8 cellular contexts compared by ENCODE assay signal in genomic region chr14:25132734-25133422, GRCh38.
A peak's percentile ranks its signal among the peaks of the same experiment; 100 is the strongest.
DNase-seq lines count a peak whose midpoint lies in the region; ATAC-seq and TF ChIP-seq lines count a peak whose summit lies in the region.

No MANE protein-coding gene starts in this region.

- peak; percentile 99 for ATAC-seq in GM23338
- peak; percentile 70 to 81 for ATAC-seq in activated naive CD4-positive, alpha-beta T cell treated with anti-CD3 and anti-CD28 coated beads, Interleukin-2, amount 50 U/mL, for 72 hours
- peak; percentile 98 for ATAC-seq in left cardiac atrium

- H3K4me1 ChIP-seq in GM23338 (ENCODE audit: insufficient read depth) = no peaks in the 10 kb centered on the region
- no peaks in the 10 kb centered on the region for H3K4me1 ChIP-seq in prostate gland (replicated peaks)

- peaks cover under 1% of the 10 kb centered on the region; the same call in 2 of the 3 replicates for H3K9me3 Mint-ChIP-seq in GM23338
- H3K9me3 Mint-ChIP-seq in activated naive CD4-positive, alpha-beta T cell treated with anti-CD3 and anti-CD28 coated beads, Interleukin-2, amount 50 U/mL, for 72 hours = no peaks in the 10 kb centered on the region

- peak overlapping the region; percentile 53 for H3K4me3 Mint-ChIP-seq in GM23338

- TF ChIP-seq CTCF in GM23338 (conservative IDR thresholded peaks at IDR 0.05; ENCODE audit: low read depth in 2 of 2) = peak; percentile 76 to 85
- peak; percentile 80 to 92 (median 86) for TF ChIP-seq CTCF in prostate gland (IDR thresholded peaks at IDR 0.05)

- peak; percentile 85 for DNase-seq in ELF-1 (ENCODE audit: low read depth, low spot score)
- DNase-seq in GM23338 (ENCODE audit: low spot score) = peak; percentile 92
- peak; percentile 18 for DNase-seq in M059J (ENCODE audit: low read depth)
- peak; percentile 80 for DNase-seq in SK-MEL-5 (ENCODE audit: low read depth, low spot score)
- peak in 1 of 2 donors; percentile 44 for DNase-seq in activated naive CD4-positive, alpha-beta T cell treated with anti-CD3 and anti-CD28 coated beads, Interleukin-2, amount 50 U/mL, for 72 hours (ENCODE audit: low spot score in 2 of 2)
- peak; percentile 72 for DNase-seq in left cardiac atrium
- peak; percentile 73 for DNase-seq in prostate gland (ENCODE audit: low spot score)
- no peak for DNase-seq in GF-D8 (lab: John Stamatoyannopoulos, UW)

- H3K79me2 ChIP-seq in GM23338 (replicated peaks; ENCODE audit: insufficient read depth) = no peaks in the 10 kb centered on the region

- H3K4me1 Mint-ChIP-seq in GM23338 = peaks cover 2% of the 10 kb centered on the region; the same call in 1 of the 3 replicates

- H3F3A ChIP-seq in GM23338 (replicated peaks; ENCODE audit: low read depth) = no peaks in the 10 kb centered on the region

- H3K9me3 ChIP-seq in prostate gland = no peaks in the 10 kb centered on the region

- H4K20me1 ChIP-seq in GM23338 (replicated peaks; ENCODE audit: insufficient read depth) = no peaks in the 10 kb centered on the region

- H3K36me3 ChIP-seq in GM23338 (ENCODE audit: insufficient read depth) (no peaks in the 10 kb centered on the region), prostate gland (no peaks in the 10 kb centered on the region)

- in situ Hi-C loops in SK-MEL-5 (cut with HindIII; ENCODE audit: low pct_unique_long_range_greater_than_20kb, low sequenced_read_pairs) = loop anchor here (25.0 kb wide), 1 partner anchor 396 kb away; no protein-coding TSS in a partner anchor

- TF ChIP-seq POLR2A in prostate gland (IDR thresholded peaks at IDR 0.05) = no peak

- intact Hi-C loops in left cardiac atrium (cut with DNase I) = loop anchor here in 1 of 2 donors (5.0 kb wide), 3 partner anchors 86 to 396 kb away; no protein-coding TSS in a partner anchor
- intact Hi-C loops in prostate gland (cut with DNase I) = loop anchor here (5.0 kb wide), 3 partner anchors 81 to 396 kb away; partner anchors contain the start of gene STXBP6

- H3K4me3 ChIP-seq in GM23338 (peak overlapping the region; percentile 34; the same call in 1 of the 2 replicates), prostate gland (no peak overlapping the region)

- 28% methylated on average over 20 of the region's 20 CpGs for WGBS in prostate gland

- H3K36me3 Mint-ChIP-seq in GM23338 (ENCODE audit: low read depth) = no peaks in the 10 kb centered on the region
- H3K36me3 Mint-ChIP-seq in activated naive CD4-positive, alpha-beta T cell treated with anti-CD3 and anti-CD28 coated beads, Interleukin-2, amount 50 U/mL, for 72 hours = no peaks in the 10 kb centered on the region

- no peak overlapping the region for H3K27ac Mint-ChIP-seq in GM23338
- no peak overlapping the region for H3K27ac Mint-ChIP-seq in activated naive CD4-positive, alpha-beta T cell treated with anti-CD3 and anti-CD28 coated beads, Interleukin-2, amount 50 U/mL, for 72 hours

- H3K4me2 ChIP-seq in GM23338 = peak overlapping the region; percentile 67

- H3K27ac ChIP-seq in GM23338 (ENCODE audit: low read depth) = no peak overlapping the region
- H3K27ac ChIP-seq in prostate gland = no peak overlapping the region

- peaks cover 8% of the 10 kb centered on the region for H3K27me3 Mint-ChIP-seq in GM23338 (ENCODE audit: insufficient read depth, low read depth, poor library complexity)

- peak overlapping the region; percentile 99 for H2AFZ ChIP-seq in GM23338

- no peaks in the 10 kb centered on the region for H3K9me2 ChIP-seq in GM23338 (ENCODE audit: insufficient read depth)

- peaks cover 17% of the 10 kb centered on the region for H3K27me3 ChIP-seq in GM23338 (ENCODE audit: insufficient read depth)
- no peaks in the 10 kb centered on the region for H3K27me3 ChIP-seq in prostate gland (replicated peaks; ENCODE audit: insufficient read depth)

TF ChIP-seq in GM23338, 12 proteins besides CTCF, POLR2A, EP300 and RAD21:
- TF ChIP-seq ZNF114 (CRISPR knock-in tag; IDR thresholded peaks at IDR 0.05) (no peak), STAT1 (IDR thresholded peaks at IDR 0.05; ENCODE audit: unreplicated experiment) (no peak), ZNF331 (CRISPR knock-in tag; IDR thresholded peaks at IDR 0.05; ENCODE audit: low read depth) (peak; percentile 38; the same call in 1 of the 2 replicates), EZH2phosphoT487 (IDR thresholded peaks at IDR 0.05; ENCODE audit: unreplicated experiment) (no peak)
TF ChIP-seq in GM23338: peak in this region for 1.
